Comparison of ENCODE assay signal across 8 cellular contexts in the genomic region with DNA sequence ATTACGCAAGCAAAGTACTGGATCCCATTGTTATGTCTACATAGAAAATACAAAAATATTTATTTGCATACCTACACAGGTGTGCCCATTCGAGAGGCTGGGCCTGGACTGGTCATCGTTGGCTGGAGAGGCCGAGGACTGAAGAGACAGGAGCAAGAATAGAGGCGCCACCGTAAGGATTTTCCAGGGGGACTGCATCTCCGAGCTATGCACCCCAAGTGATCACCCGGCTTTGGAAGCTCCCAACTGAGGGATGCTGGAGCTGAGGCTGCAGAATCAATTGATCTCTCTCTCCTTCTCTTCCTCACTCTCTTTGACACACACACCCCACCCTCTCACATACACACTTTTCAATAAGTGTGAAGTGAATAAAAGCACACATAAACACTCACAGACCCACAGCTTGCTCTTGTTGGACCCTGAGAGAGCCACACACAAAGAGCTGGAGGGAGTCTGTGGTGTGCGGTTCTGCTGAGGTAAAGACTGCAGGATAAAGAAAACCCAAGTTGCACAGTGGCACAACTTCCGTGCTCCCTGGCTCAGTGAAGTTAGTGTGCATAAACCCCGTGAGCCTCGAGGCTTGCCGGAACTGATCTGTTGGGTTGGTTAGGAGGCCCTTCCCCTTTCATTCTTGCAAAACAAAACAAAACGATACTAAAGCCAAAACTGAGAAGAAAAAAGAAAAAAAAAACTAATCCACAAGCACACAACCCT. TPM values are rescaled to one million over a fixed set of nuclear protein-coding genes. Genes with fewer than 3 reads are reported as not detected.
DNase-seq lines count a peak whose midpoint lies in the region; ATAC-seq, FAIRE-seq and TF ChIP-seq lines count a peak whose summit lies in the region.

A gene with protein sequence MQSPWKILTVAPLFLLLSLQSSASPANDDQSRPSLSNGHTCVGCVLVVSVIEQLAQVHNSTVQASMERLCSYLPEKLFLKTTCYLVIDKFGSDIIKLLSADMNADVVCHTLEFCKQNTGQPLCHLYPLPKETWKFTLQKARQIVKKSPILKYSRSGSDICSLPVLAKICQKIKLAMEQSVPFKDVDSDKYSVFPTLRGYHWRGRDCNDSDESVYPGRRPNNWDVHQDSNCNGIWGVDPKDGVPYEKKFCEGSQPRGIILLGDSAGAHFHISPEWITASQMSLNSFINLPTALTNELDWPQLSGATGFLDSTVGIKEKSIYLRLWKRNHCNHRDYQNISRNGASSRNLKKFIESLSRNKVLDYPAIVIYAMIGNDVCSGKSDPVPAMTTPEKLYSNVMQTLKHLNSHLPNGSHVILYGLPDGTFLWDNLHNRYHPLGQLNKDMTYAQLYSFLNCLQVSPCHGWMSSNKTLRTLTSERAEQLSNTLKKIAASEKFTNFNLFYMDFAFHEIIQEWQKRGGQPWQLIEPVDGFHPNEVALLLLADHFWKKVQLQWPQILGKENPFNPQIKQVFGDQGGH (minus strand): TSS at position 544 of the 714 bp plus-strand sequence. CDS start 346 bp downstream, at position 198.

- WGBS in H1 (ENCODE audit: extremely low coverage in 1 of 2, insufficient coverage in 1 of 2, insufficient read length in 1 of 2, insufficient replicate concordance in 2 of 2, low coverage in 1 of 2, low lambda C conversion rate in 2 of 2, missing lambda C conversion rate in 1 of 2), 2 experiments: 87% methylated on average over 14 of the region's 14 CpGs; no CpG with 5 or more reads in 1 of the 2 experiments

- no peak within 1 kb of the TSS for H3K9ac ChIP-seq in H1 (replicated peaks in 1 of 4; ENCODE audit: extremely low read depth in 1 of 4, low read depth in 3 of 4, low read length in 3 of 4)

- no peaks in the 10 kb centered on the region for H3K27me3 ChIP-seq in H1 (replicated peaks in 1 of 4; ENCODE audit: control insufficient read depth in 3 of 4, extremely low read depth in 1 of 4, insufficient read depth in 3 of 4, low read length in 3 of 4)

- no peak within 1 kb of the TSS for H3K4me3 Mint-ChIP-seq in progenitor cell of endocrine pancreas (ENCODE audit: low read depth)

- H4K20me1 ChIP-seq in H1 (replicated peaks in 1 of 2; ENCODE audit: control insufficient read depth in 1 of 2, insufficient read depth in 2 of 2, low read length in 2 of 2): no peaks in the 10 kb centered on the region

- no peak for TF ChIP-seq EP300 in H1 (IDR thresholded peaks at IDR 0.05; ENCODE audit: borderline replicate concordance in 1 of 2, low read depth in 2 of 2, low read length in 2 of 2)

- no peak within 1 kb of the TSS for H4K91ac ChIP-seq in H1 (replicated peaks; ENCODE audit: insufficient read length, low read length)

- H2BK12ac ChIP-seq in H1 (ENCODE audit: low read depth, low read length): no peak within 1 kb of the TSS

- no peak for FAIRE-seq in H1 (lab: Jason Lieb, UNC)

- no peaks in the 10 kb centered on the region for H3K79me2 ChIP-seq in H1 (ENCODE audit: control insufficient read depth in 1 of 2, insufficient read depth in 2 of 2, low read length in 2 of 2)

- peaks cover 2% of the 10 kb centered on the region for H3K36me3 Mint-ChIP-seq in progenitor cell of endocrine pancreas (ENCODE audit: insufficient read depth)

- peak; percentile 48 to 49 for DNase-seq in activated CD4-positive, alpha-beta T cell treated with anti-CD3 and anti-CD28 coated beads for 4 hours
- no peak for DNase-seq in H1 (ENCODE audit: low read depth in 1 of 2, low spot score in 2 of 2)
- peak; percentile 5 to 16 for DNase-seq in stimulated activated CD4-positive, alpha-beta T cell treated with anti-CD3 and anti-CD28 coated beads, Interleukin-1b, Interleukin-23, amount 100 ng/mL, for 1 hour (ENCODE audit: low read depth in 2 of 2)
- DNase-seq in NCI-H2081 treated with DMSO at 0.1 percent for 48 hours (lab: John Stamatoyannopoulos, UW): no peak
- no peak for DNase-seq in progenitor cell of endocrine pancreas (ENCODE audit: low spot score, unreplicated experiment)
- DNase-seq in GM03348 (ENCODE audit: low spot score): no peak

- H3K18ac ChIP-seq in H1 (ENCODE audit: extremely low read depth, low read length): no peak within 1 kb of the TSS

- no peak for TF ChIP-seq POLR2A in H1 (IDR thresholded peaks at IDR 0.05; ENCODE audit: control extremely low read depth in 1 of 2, low read depth in 2 of 2, low read length in 2 of 2)

- no peak within 1 kb of the TSS; the same call in 1 of the 2 replicates for H4K8ac ChIP-seq in H1 (ENCODE audit: extremely low read depth, insufficient read depth, low read length)

- peak; percentile 66 for ATAC-seq in GM19324 (IDR thresholded peaks at IDR 0.05; ENCODE audit: low FRiP score, unreplicated experiment)
- ATAC-seq in HG03354 (IDR thresholded peaks at IDR 0.05; ENCODE audit: poor library complexity, severe bottlenecking, unreplicated experiment): peak; percentile 95

- H2AK5ac ChIP-seq in H1 (ENCODE audit: low read depth, low read length): no peak within 1 kb of the TSS

- no peaks in the 10 kb centered on the region for H3K4me1 ChIP-seq in H1 (replicated peaks in 1 of 4; ENCODE audit: control insufficient read depth in 3 of 4, insufficient read depth in 4 of 4, low read length in 3 of 4)

- no peak within 1 kb of the TSS for H3K14ac ChIP-seq in H1 (ENCODE audit: insufficient read length)

- peaks cover 10% of the 10 kb centered on the region for H3K9me3 Mint-ChIP-seq in progenitor cell of endocrine pancreas (ENCODE audit: low read depth)

- CTCF ChIA-PET in H1 (lab: Charles Lee; ENCODE audit: partially characterized antibody): no interaction called here

- no peak within 1 kb of the TSS for H4K5ac ChIP-seq in H1 (ENCODE audit: insufficient read length, low read depth, low read length)

- no peak within 1 kb of the TSS; a peak in 1 of 4 replicates for H3K4me2 ChIP-seq in H1 (ENCODE audit: insufficient read depth in 1 of 2, low read depth in 2 of 2, low read length in 2 of 2)

- H3K23me2 ChIP-seq in H1 (ENCODE audit: low read depth, low read length): no peaks in the 10 kb centered on the region

- no peak within 1 kb of the TSS for H2BK15ac ChIP-seq in H1 (ENCODE audit: low read length)

- no peak within 1 kb of the TSS for H3K27ac ChIP-seq in H1 (ENCODE audit: low read depth, low read length)

- H3K56ac ChIP-seq in H1 (replicated peaks; ENCODE audit: insufficient read length, low read depth, low read length): no peak within 1 kb of the TSS

- peaks cover 14% of the 10 kb centered on the region for H3K4me1 Mint-ChIP-seq in progenitor cell of endocrine pancreas (ENCODE audit: low read depth)

- 0 out of 2 replicates have a peak within 1 kb of the TSS, but pooled peaks have one; percentile 34 for H2AFZ ChIP-seq in H1 (ENCODE audit: low read length)

- POLR2A ChIA-PET in H1 (lab: Charles Lee; ENCODE audit: partially characterized antibody): no interaction called here

- no peak within 1 kb of the TSS for H2BK120ac ChIP-seq in H1 (replicated peaks; ENCODE audit: low read depth, low read length)

- H3K79me1 ChIP-seq in H1 (ENCODE audit: low read depth, low read length): no peaks in the 10 kb centered on the region; the same call in 1 of the 2 replicates

- H3K27ac Mint-ChIP-seq in progenitor cell of endocrine pancreas: no peak within 1 kb of the TSS

- no peak within 1 kb of the TSS for H3K23ac ChIP-seq in H1 (ENCODE audit: insufficient read length)

- no peak for TF ChIP-seq RAD21 in H1 (IDR thresholded peaks at IDR 0.05 in 1 of 2, conservative IDR thresholded peaks at IDR 0.05 in 1 of 2; ENCODE audit: low read depth in 2 of 2, low read length in 2 of 2)

- H3K27me3 Mint-ChIP-seq in progenitor cell of endocrine pancreas: peaks cover 8% of the 10 kb centered on the region

- no peak within 1 kb of the TSS for H2BK20ac ChIP-seq in H1 (ENCODE audit: low read length)

- no peak within 1 kb of the TSS for H2BK5ac ChIP-seq in H1 (ENCODE audit: low read depth, low read length)

- no peaks in the 10 kb centered on the region for H3K36me3 ChIP-seq in H1 (ENCODE audit: control insufficient read depth in 2 of 4, insufficient read depth in 4 of 4, low read length in 3 of 4)

- no peak within 1 kb of the TSS for H3K4me3 ChIP-seq in H1 (ENCODE audit: extremely low read depth in 1 of 4, insufficient read depth in 2 of 4, low read depth in 3 of 4, low read length in 4 of 4)

- H3K9me3 ChIP-seq in H1 (ENCODE audit: insufficient read depth in 2 of 2, low read depth in 1 of 2, low read length in 1 of 2): no peaks in the 10 kb centered on the region

- H3K4ac ChIP-seq in H1 (replicated peaks; ENCODE audit: insufficient read length, low read depth, low read length): no peak within 1 kb of the TSS

- no peak for TF ChIP-seq CTCF in H1 (IDR thresholded peaks at IDR 0.05; ENCODE audit: control extremely low read depth in 1 of 3, insufficient read depth in 1 of 3, low read depth in 1 of 3, low read length in 3 of 3)
- no peak for TF ChIP-seq CTCF in progenitor cell of endocrine pancreas (IDR thresholded peaks at IDR 0.05; ENCODE audit: unreplicated experiment)

TF ChIP-seq in H1, 55 proteins besides CTCF, POLR2A, EP300 and RAD21:
- TF ChIP-seq PHF8 (conservative IDR thresholded peaks at IDR 0.05; ENCODE audit: low read depth, low read length): no peak
- TF ChIP-seq ASH2L (IDR thresholded peaks at IDR 0.05; ENCODE audit: low read length): no peak
- TF ChIP-seq KDM4A (IDR thresholded peaks at IDR 0.05; ENCODE audit: low read depth, low read length, severe bottlenecking): no peak
- no peak for TF ChIP-seq SP4 (IDR thresholded peaks at IDR 0.05; ENCODE audit: low read length)

RNA-seq across cellular contexts. Expression of the gene that starts here (rescaled TPM):
- total RNA-seq in H1 (2021; fragmentation: NEBNext Ultra II Directional; extraction: Animal tissue kit (Norgen Biotek cat#: 25700)): 0.55 TPM in 1 of 2 replicates, not detected in the other
- polyA plus RNA-seq in H1 (2011; rRNA removed): 0.08 and 0.30 TPM in 2 replicates
- 0.30 TPM for polyA plus RNA-seq in H1 (2011; cell fraction: cytosol; rRNA removed)
- polyA plus RNA-seq in H1 (2011; cell fraction: nucleus; rRNA removed): 0.39 TPM
- polyA plus RNA-seq in H1 (2012, experiment 1 of 2): 0.29 to 0.45 TPM in 2 of 4 replicates, not detected in the others
- not detected for polyA plus RNA-seq in H1 (2012, experiment 2 of 2)
- 0.10 TPM for polyA plus RNA-seq in H1 (2013, experiment 1 of 2)
- polyA plus RNA-seq in H1 (2013, experiment 2 of 2): 0.07 TPM
- polyA minus RNA-seq in H1 (2011; rRNA and poly(A)+ RNA removed): 0.54 TPM in 2 replicates
- polyA minus RNA-seq in H1 (2011; cell fraction: cytosol; rRNA and poly(A)+ RNA removed): not detected
- 2.3 TPM for polyA minus RNA-seq in H1 (2011; cell fraction: nucleus; rRNA and poly(A)+ RNA removed)
- total RNA-seq in progenitor cell of endocrine pancreas: 1.00 and 3.3 TPM in 2 replicates

Comparison
In these comparisons a context has a peak if more than half of its experiments do, and no peak if none do; other contexts are left out.
1. DNase-seq: peak in activated CD4-positive, alpha-beta T cell treated with anti-CD3 and anti-CD28 coated beads for 4 hours (2 of 2) and stimulated activated CD4-positive, alpha-beta T cell treated with anti-CD3 and anti-CD28 coated beads, Interleukin-1b, Interleukin-23, amount 100 ng/mL, for 1 hour (2 of 2); none in H1 (0 of 2), NCI-H2081 treated with DMSO at 0.1 percent for 48 hours (single experiment), progenitor cell of endocrine pancreas (single experiment) and GM03348 (single experiment).